ENCODE assay signal across 12 cellular contexts in genomic region chr12:54415223-54415929, GRCh38. TPM values are rescaled to one million over a fixed set of nuclear protein-coding genes. Genes with fewer than 3 reads are reported as not detected.
DNase-seq lines count a peak whose midpoint lies in the region; ATAC-seq and TF ChIP-seq lines count a peak whose summit lies in the region.
"Had no signal": no experiment of that assay in that cellular context is flagged by ENCODE, and none has a peak within 500 bp of the region (broad histone marks: within the 10 kb centered on the region; RNA-seq: fewer than 3 reads in every experiment).

No MANE protein-coding gene starts in this region.

- H4K20me1 ChIP-seq in BLaER1 (peaks cover 24% of the 10 kb centered on the region; the same call in 1 of the 2 replicates), Loucy (ENCODE audit: insufficient read depth, low read length, poor library complexity, severe bottlenecking) (peaks cover 21% of the 10 kb centered on the region)

- no peaks in the 10 kb centered on the region for H3K9me2 ChIP-seq in Loucy (replicated peaks; ENCODE audit: low read depth, low read length)

- peak overlapping the region; percentile 98 for H3K27ac ChIP-seq in BLaER1
- H3K27ac ChIP-seq in colonic mucosa, result peak overlapping the region; percentile 26

- no peaks in the 10 kb centered on the region for H3K27me3 ChIP-seq in BLaER1
- peaks cover 10% of the 10 kb centered on the region for H3K27me3 ChIP-seq in Loucy (ENCODE audit: insufficient read depth, low read length, poor library complexity, severe bottlenecking)
- H3K27me3 ChIP-seq in colonic mucosa, result peaks cover 9% of the 10 kb centered on the region

- TF ChIP-seq CTCF in Loucy (conservative IDR thresholded peaks at IDR 0.05; ENCODE audit: low read length) (peak; percentile 46), colonic mucosa (IDR thresholded peaks at IDR 0.05) (no peak)

- H3K79me2 ChIP-seq in Loucy (ENCODE audit: insufficient read depth, low read length), result peaks cover 97% of the 10 kb centered on the region

- H3F3A ChIP-seq in Loucy (ENCODE audit: low read depth), result peaks cover 6% of the 10 kb centered on the region; the same call in 1 of the 2 replicates

- H3K4me2 ChIP-seq in BLaER1 (peak overlapping the region; percentile 93), Loucy (ENCODE audit: low read depth, low read length, poor library complexity, severe bottlenecking) (peak overlapping the region; percentile 100)

- no peak for ATAC-seq in HG03439 (IDR thresholded peaks at IDR 0.05; ENCODE audit: unreplicated experiment)

- DNase-seq in colonic mucosa (no peak), posterior vena cava (ENCODE audit: low spot score) (peak; percentile 66), NCI-H146 treated with DMSO at 0.1 percent for 48 hours (lab: John Stamatoyannopoulos, UW; ENCODE audit: unreplicated experiment) (no peak), dedifferentiated amniotic fluid mesenchymal stem cell (ENCODE audit: extremely low spot score) (no peak), ecto neural progenitor cell (ENCODE audit: low spot score) (no peak)
- DNase-seq: activated B cell treated with CpG ODN at 0.5 μM for 24 hours, islet precursor cell had no signal

- H3K4me1 ChIP-seq in BLaER1, result peaks cover 79% of the 10 kb centered on the region
- peaks cover 74% of the 10 kb centered on the region for H3K4me1 ChIP-seq in Loucy (ENCODE audit: insufficient read depth, low read length, poor library complexity, severe bottlenecking)
- H3K4me1 ChIP-seq in colonic mucosa, result no peaks in the 10 kb centered on the region

- H3K9me3 ChIP-seq in BLaER1 (no peaks in the 10 kb centered on the region), Loucy (ENCODE audit: insufficient read depth, low read depth, low read length) (no peaks in the 10 kb centered on the region), colonic mucosa (no peaks in the 10 kb centered on the region)

- H3K9ac ChIP-seq in BLaER1 (peak overlapping the region; percentile 98), Loucy (ENCODE audit: low read depth, low read length, poor library complexity, severe bottlenecking) (peak overlapping the region; percentile 99), colonic mucosa (ENCODE audit: low read depth in 2 of 2, low read length in 2 of 2) (no peak overlapping the region)

- H2AFZ ChIP-seq in Loucy (ENCODE audit: low read length), result no peak overlapping the region

- H3K36me3 ChIP-seq in BLaER1 (peaks cover 19% of the 10 kb centered on the region), Loucy (ENCODE audit: insufficient read depth, low read length) (peaks cover 10% of the 10 kb centered on the region; the same call in 1 of the 2 replicates), colonic mucosa (no peaks in the 10 kb centered on the region)

- H3K4me3 ChIP-seq in BLaER1, result peak overlapping the region; percentile 98
- peak overlapping the region; percentile 98 for H3K4me3 ChIP-seq in Loucy (ENCODE audit: low read length, poor library complexity, severe bottlenecking)
- H3K4me3 ChIP-seq in colonic mucosa, result peak overlapping the region; percentile 3

- intact Hi-C loops in colonic mucosa (cut with DNase I), result no loop called here
- intact Hi-C loops in posterior vena cava (cut with DNase I), result no loop called here

RNA-seq across cellular contexts. Expression of gene ITGA5, which starts 3.7 kb away (rescaled TPM):
- total RNA-seq in colonic mucosa (100 to 1,000 TPM in 1 of 2 donors, 1 to 10 TPM in 1; 7.8 to 120 TPM), posterior vena cava (1,000 to 10,000 TPM in 1 of 2 donors, 100 to 1,000 TPM in 1; 833 to 1,151 TPM)

RNA-seq across cellular contexts. Expression of gene ZNF385A, which starts 30.8 kb away (rescaled TPM):
- 1 to 10 TPM; 3.8 to 7.3 TPM for total RNA-seq in colonic mucosa
- total RNA-seq in posterior vena cava, result 10 to 100 TPM; 19.3 to 23.2 TPM

RNA-seq across cellular contexts. Expression of gene GPR84, which starts 51.1 kb away (rescaled TPM):
- total RNA-seq in colonic mucosa (under 1 TPM in 1 of 2 donors, not detected in 1; 0.21 TPM), posterior vena cava (1 to 10 TPM; 1.6 to 2.5 TPM)
- total RNA-seq: activated B cell treated with CpG ODN at 0.5 μM for 24 hours, NCI-H460 had no signal

RNA-seq across cellular contexts. Expression of gene GTSF1, which starts 58.0 kb away (rescaled TPM):
- total RNA-seq in colonic mucosa, result under 1 TPM in 1 of 2 donors, not detected in 1; 0.99 TPM
- under 1 TPM in 1 of 2 donors, not detected in 1; 0.69 TPM for total RNA-seq in posterior vena cava
- total RNA-seq: cerebellum, NCI-H460 had no signal

Comparison
In these comparisons a context has a peak if more than half of its experiments do, and no peak if none do; other contexts are left out.
1. H3K4me3 ChIP-seq: peak in every context shown above with its lines; median percentile 98 in BLaER1; 98 in Loucy; 3 in colonic mucosa.
2. H3K9ac ChIP-seq: peak in BLaER1 (single experiment) and Loucy (single experiment); none in colonic mucosa (0 of 2).
3. RNA of gene ITGA5, which starts 3.7 kb away (total RNA-seq): 833 to 1,151 TPM in posterior vena cava; 7.8 to 120 TPM in colonic mucosa; every median in the first group is over 4 times any median in the second.